Comparison of ENCODE assay signal across 1 cellular context in genomic region chr4:168677879-168678278, GRCh38.
A peak's percentile ranks its signal among the peaks of the same experiment; 100 is the strongest.
TF ChIP-seq lines count a peak whose summit lies in the region.

No MANE protein-coding gene starts in this region.

TF ChIP-seq in K562, 482 proteins besides CTCF, POLR2A, EP300 and RAD21:
- TF ChIP-seq MGA (IDR thresholded peaks at IDR 0.05) (0 out of 2 replicates have a peak, but pooled peaks have one; percentile 13), USF2 (CRISPR knock-in tag; IDR thresholded peaks at IDR 0.05) (peak; percentile 43; the same call in 1 of the 2 replicates), ZBTB5 (IDR thresholded peaks at IDR 0.05) (no peak), RAD51 (IDR thresholded peaks at IDR 0.05; ENCODE audit: borderline replicate concordance, low read depth) (0 out of 2 replicates have a peak, but pooled peaks have one; percentile 36), ESRRB (CRISPR knock-in tag; IDR thresholded peaks at IDR 0.05; ENCODE audit: borderline replicate concordance) (no peak), ZNF384 (IDR thresholded peaks at IDR 0.05; ENCODE audit: low read depth, low read length) (no peak), HMG20A (CRISPR knock-in tag; conservative IDR thresholded peaks at IDR 0.05) (no peak), ZSCAN29 (IDR thresholded peaks at IDR 0.05) (no peak)
